Comparison of ENCODE assay signal across 1 cellular context in genomic region chr17:34961093-34961911, GRCh38.
TF ChIP-seq lines count a peak whose summit lies in the region.

A gene with protein sequence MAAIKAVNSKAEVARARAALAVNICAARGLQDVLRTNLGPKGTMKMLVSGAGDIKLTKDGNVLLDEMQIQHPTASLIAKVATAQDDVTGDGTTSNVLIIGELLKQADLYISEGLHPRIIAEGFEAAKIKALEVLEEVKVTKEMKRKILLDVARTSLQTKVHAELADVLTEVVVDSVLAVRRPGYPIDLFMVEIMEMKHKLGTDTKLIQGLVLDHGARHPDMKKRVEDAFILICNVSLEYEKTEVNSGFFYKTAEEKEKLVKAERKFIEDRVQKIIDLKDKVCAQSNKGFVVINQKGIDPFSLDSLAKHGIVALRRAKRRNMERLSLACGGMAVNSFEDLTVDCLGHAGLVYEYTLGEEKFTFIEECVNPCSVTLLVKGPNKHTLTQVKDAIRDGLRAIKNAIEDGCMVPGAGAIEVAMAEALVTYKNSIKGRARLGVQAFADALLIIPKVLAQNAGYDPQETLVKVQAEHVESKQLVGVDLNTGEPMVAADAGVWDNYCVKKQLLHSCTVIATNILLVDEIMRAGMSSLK (minus strand): TSS chr17:34961460. CDS start chr17:34961393, 67 bp downstream.
Gene ZNF830 (plus strand): TSS chr17:34961540. CDS start chr17:34961567, 27 bp downstream.

TF ChIP-seq in K562, 482 proteins besides CTCF, POLR2A, EP300 and RAD21 (continued from another document and continues in another):
- peak in 1 of 2 experiments; percentile 59; a peak in 2 of 4 replicates for TF ChIP-seq ZNF639 (CRISPR knock-in tag; conservative IDR thresholded peaks at IDR 0.05 in 1 of 2, IDR thresholded peaks at IDR 0.05 in 1 of 2)
- TF ChIP-seq PHF20 (IDR thresholded peaks at IDR 0.05; ENCODE audit: partially characterized antibody), result peak; percentile 97
- TF ChIP-seq POLR2B (IDR thresholded peaks at IDR 0.05; ENCODE audit: low read depth, partially characterized antibody), result peak; percentile 94
- 0 out of 2 replicates have a peak, but pooled peaks have one; percentile 3 for TF ChIP-seq SPI1 (IDR thresholded peaks at IDR 0.05; ENCODE audit: borderline replicate concordance, low read depth, low read length)
- TF ChIP-seq ZNF175 (CRISPR knock-in tag; IDR thresholded peaks at IDR 0.05; ENCODE audit: low read depth), result peak; percentile 26; the same call in 1 of the 2 replicates
- peak; percentile 98 for TF ChIP-seq ZNF384 (IDR thresholded peaks at IDR 0.05; ENCODE audit: low read depth, low read length)
- no peak for TF ChIP-seq ZC3H11A (IDR thresholded peaks at IDR 0.05; ENCODE audit: low read depth, low read length)
- TF ChIP-seq SP1 (CRISPR knock-in tag; IDR thresholded peaks at IDR 0.05), result peak; percentile 62; the same call in 1 of the 2 replicates
- peak; percentile 84; the same call in 1 of the 2 replicates for TF ChIP-seq POLR2AphosphoS2 (IDR thresholded peaks at IDR 0.05; ENCODE audit: low read length)
- TF ChIP-seq E2F6 (IDR thresholded peaks at IDR 0.05; ENCODE audit: borderline replicate concordance in 1 of 2, extremely low read depth in 1 of 2, insufficient read depth in 1 of 2, insufficient read length in 1 of 2, low read depth in 1 of 2, low read length in 1 of 2, poor library complexity in 1 of 2, severe bottlenecking in 1 of 2), result peak; percentile 29 to 30
- TF ChIP-seq, protein P1, sequence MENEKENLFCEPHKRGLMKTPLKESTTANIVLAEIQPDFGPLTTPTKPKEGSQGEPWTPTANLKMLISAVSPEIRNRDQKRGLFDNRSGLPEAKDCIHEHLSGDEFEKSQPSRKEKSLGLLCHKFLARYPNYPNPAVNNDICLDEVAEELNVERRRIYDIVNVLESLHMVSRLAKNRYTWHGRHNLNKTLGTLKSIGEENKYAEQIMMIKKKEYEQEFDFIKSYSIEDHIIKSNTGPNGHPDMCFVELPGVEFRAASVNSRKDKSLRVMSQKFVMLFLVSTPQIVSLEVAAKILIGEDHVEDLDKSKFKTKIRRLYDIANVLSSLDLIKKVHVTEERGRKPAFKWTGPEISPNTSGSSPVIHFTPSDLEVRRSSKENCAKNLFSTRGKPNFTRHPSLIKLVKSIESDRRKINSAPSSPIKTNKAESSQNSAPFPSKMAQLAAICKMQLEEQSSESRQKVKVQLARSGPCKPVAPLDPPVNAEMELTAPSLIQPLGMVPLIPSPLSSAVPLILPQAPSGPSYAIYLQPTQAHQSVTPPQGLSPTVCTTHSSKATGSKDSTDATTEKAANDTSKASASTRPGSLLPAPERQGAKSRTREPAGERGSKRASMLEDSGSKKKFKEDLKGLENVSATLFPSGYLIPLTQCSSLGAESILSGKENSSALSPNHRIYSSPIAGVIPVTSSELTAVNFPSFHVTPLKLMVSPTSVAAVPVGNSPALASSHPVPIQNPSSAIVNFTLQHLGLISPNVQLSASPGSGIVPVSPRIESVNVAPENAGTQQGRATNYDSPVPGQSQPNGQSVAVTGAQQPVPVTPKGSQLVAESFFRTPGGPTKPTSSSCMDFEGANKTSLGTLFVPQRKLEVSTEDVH (IDR thresholded peaks at IDR 0.05; ENCODE audit: low read depth, partially characterized antibody), result peak; percentile 73
- peak; percentile 85; the same call in 1 of the 2 replicates for TF ChIP-seq PML (IDR thresholded peaks at IDR 0.05; ENCODE audit: low read length)
- TF ChIP-seq NBN (IDR thresholded peaks at IDR 0.05; ENCODE audit: low read depth), result peak; percentile 92; the same call in 1 of the 2 replicates
- peak; percentile 34 for TF ChIP-seq ASH1L (IDR thresholded peaks at IDR 0.05; ENCODE audit: borderline replicate concordance, low read depth, partially characterized antibody)
- TF ChIP-seq, protein P2, sequence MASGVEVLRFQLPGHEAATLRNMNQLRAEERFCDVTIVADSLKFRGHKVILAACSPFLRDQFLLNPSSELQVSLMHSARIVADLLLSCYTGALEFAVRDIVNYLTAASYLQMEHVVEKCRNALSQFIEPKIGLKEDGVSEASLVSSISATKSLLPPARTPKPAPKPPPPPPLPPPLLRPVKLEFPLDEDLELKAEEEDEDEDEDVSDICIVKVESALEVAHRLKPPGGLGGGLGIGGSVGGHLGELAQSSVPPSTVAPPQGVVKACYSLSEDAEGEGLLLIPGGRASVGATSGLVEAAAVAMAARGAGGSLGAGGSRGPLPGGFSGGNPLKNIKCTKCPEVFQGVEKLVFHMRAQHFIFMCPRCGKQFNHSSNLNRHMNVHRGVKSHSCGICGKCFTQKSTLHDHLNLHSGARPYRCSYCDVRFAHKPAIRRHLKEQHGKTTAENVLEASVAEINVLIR (CRISPR knock-in tag; IDR thresholded peaks at IDR 0.05), result peak; percentile 84
- peak in 1 of 2 experiments; percentile 31; a peak in 1 of 4 replicates for TF ChIP-seq CSDE1 (IDR thresholded peaks at IDR 0.05)
- peak; percentile 52 for TF ChIP-seq MYBL2 (IDR thresholded peaks at IDR 0.05; ENCODE audit: low read depth)
- no peak for TF ChIP-seq MYBL2 (CRISPR knock-in tag; IDR thresholded peaks at IDR 0.05; ENCODE audit: borderline replicate concordance)
- TF ChIP-seq BCOR (IDR thresholded peaks at IDR 0.05), result 0 out of 2 replicates have a peak, but pooled peaks have one; percentile 17
- TF ChIP-seq CCAR2 (IDR thresholded peaks at IDR 0.05; ENCODE audit: low read depth, low read length), result no peak
- peak in 1 of 2 experiments; percentile 36; a peak in 2 of 4 replicates for TF ChIP-seq NRF1 (conservative IDR thresholded peaks at IDR 0.05 in 1 of 2, IDR thresholded peaks at IDR 0.05 in 1 of 2)
- TF ChIP-seq NFYB (IDR thresholded peaks at IDR 0.05; ENCODE audit: extremely low read depth, insufficient read length), result peak; percentile 49
- peak in 1 of 3 experiments; percentile 77; a peak in 2 of 6 replicates for TF ChIP-seq ZBTB11 (CRISPR knock-in tag; IDR thresholded peaks at IDR 0.05)
- TF ChIP-seq, protein P3, sequence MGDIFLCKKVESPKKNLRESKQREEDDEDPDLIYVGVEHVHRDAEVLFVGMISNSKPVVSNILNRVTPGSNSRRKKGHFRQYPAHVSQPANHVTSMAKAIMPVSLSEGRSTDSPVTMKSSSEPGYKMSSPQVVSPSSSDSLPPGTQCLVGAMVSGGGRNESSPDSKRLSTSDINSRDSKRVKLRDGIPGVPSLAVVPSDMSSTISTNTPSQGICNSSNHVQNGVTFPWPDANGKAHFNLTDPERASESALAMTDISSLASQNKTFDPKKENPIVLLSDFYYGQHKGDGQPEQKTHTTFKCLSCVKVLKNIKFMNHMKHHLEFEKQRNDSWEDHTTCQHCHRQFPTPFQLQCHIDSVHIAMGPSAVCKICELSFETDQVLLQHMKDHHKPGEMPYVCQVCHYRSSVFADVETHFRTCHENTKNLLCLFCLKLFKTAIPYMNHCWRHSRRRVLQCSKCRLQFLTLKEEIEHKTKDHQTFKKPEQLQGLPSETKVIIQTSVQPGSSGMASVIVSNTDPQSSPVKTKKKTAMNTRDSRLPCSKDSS (IDR thresholded peaks at IDR 0.05; ENCODE audit: low read depth, partially characterized antibody), result no peak
- no peak for TF ChIP-seq RFX1 (IDR thresholded peaks at IDR 0.05)
- TF ChIP-seq KDM5B (IDR thresholded peaks at IDR 0.05; ENCODE audit: insufficient replicate concordance, low read depth, low read length), result peak; percentile 94
- peak; percentile 99 for TF ChIP-seq CREM (IDR thresholded peaks at IDR 0.05; ENCODE audit: low read depth)
- TF ChIP-seq SIN3A (IDR thresholded peaks at IDR 0.05; ENCODE audit: borderline replicate concordance in 2 of 2, control insufficient read depth in 1 of 2, low read depth in 2 of 2, low read length in 2 of 2), result peak in 1 of 2 experiments; percentile 37; a peak in 1 of 4 replicates
- peak; percentile 93 for TF ChIP-seq TBP (optimal IDR thresholded peaks at IDR 0.05; ENCODE audit: low read depth, low read length)
- 0 out of 4 replicates have a peak, but pooled peaks have one; percentile 17 to 22 for TF ChIP-seq TEAD1 (CRISPR knock-in tag; IDR thresholded peaks at IDR 0.05)
- 0 out of 2 replicates have a peak, but pooled peaks have one; percentile 1 for TF ChIP-seq NFE2 (IDR thresholded peaks at IDR 0.05; ENCODE audit: low read depth)
- TF ChIP-seq, protein P4, sequence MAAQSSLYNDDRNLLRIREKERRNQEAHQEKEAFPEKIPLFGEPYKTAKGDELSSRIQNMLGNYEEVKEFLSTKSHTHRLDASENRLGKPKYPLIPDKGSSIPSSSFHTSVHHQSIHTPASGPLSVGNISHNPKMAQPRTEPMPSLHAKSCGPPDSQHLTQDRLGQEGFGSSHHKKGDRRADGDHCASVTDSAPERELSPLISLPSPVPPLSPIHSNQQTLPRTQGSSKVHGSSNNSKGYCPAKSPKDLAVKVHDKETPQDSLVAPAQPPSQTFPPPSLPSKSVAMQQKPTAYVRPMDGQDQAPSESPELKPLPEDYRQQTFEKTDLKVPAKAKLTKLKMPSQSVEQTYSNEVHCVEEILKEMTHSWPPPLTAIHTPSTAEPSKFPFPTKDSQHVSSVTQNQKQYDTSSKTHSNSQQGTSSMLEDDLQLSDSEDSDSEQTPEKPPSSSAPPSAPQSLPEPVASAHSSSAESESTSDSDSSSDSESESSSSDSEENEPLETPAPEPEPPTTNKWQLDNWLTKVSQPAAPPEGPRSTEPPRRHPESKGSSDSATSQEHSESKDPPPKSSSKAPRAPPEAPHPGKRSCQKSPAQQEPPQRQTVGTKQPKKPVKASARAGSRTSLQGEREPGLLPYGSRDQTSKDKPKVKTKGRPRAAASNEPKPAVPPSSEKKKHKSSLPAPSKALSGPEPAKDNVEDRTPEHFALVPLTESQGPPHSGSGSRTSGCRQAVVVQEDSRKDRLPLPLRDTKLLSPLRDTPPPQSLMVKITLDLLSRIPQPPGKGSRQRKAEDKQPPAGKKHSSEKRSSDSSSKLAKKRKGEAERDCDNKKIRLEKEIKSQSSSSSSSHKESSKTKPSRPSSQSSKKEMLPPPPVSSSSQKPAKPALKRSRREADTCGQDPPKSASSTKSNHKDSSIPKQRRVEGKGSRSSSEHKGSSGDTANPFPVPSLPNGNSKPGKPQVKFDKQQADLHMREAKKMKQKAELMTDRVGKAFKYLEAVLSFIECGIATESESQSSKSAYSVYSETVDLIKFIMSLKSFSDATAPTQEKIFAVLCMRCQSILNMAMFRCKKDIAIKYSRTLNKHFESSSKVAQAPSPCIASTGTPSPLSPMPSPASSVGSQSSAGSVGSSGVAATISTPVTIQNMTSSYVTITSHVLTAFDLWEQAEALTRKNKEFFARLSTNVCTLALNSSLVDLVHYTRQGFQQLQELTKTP (IDR thresholded peaks at IDR 0.05; ENCODE audit: low read depth in 1 of 2, partially characterized antibody in 2 of 2), result peak; percentile 47 to 95
- peak; percentile 86 for TF ChIP-seq POLR2AphosphoS5 (IDR thresholded peaks at IDR 0.05; ENCODE audit: control insufficient read depth, insufficient read depth, low read depth, low read length)
- TF ChIP-seq ZNF41 (CRISPR knock-in tag; conservative IDR thresholded peaks at IDR 0.05), result 0 out of 2 replicates have a peak, but pooled peaks have one; percentile 53
- peak; percentile 78; the same call in 1 of the 2 replicates for TF ChIP-seq MBD2 (IDR thresholded peaks at IDR 0.05; ENCODE audit: borderline replicate concordance, low read depth)
- peak in 1 of 2 experiments; percentile 69; a peak in 1 of 4 replicates for TF ChIP-seq KDM4B (IDR thresholded peaks at IDR 0.05; ENCODE audit: borderline replicate concordance in 2 of 2, low read depth in 1 of 2)
- TF ChIP-seq ZNF696 (CRISPR knock-in tag; conservative IDR thresholded peaks at IDR 0.05), result no peak
- no peak for TF ChIP-seq ETV5 (CRISPR knock-in tag; IDR thresholded peaks at IDR 0.05; ENCODE audit: low read depth)
- peak; percentile 95 for TF ChIP-seq CREB1 (IDR thresholded peaks at IDR 0.05)
- TF ChIP-seq CREB1 (CRISPR knock-in tag; IDR thresholded peaks at IDR 0.05), result peak; percentile 94
- TF ChIP-seq ZBTB17 (CRISPR knock-in tag; IDR thresholded peaks at IDR 0.05), result 0 out of 2 replicates have a peak, but pooled peaks have one; percentile 51
- peak; percentile 86 for TF ChIP-seq RBBP5 (IDR thresholded peaks at IDR 0.05; ENCODE audit: borderline replicate concordance, insufficient read depth, low read length, poor library complexity, severe bottlenecking)
- TF ChIP-seq HDAC2 (IDR thresholded peaks at IDR 0.05), result peak; percentile 95
- TF ChIP-seq, protein P5, sequence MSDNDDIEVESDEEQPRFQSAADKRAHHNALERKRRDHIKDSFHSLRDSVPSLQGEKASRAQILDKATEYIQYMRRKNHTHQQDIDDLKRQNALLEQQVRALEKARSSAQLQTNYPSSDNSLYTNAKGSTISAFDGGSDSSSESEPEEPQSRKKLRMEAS (CRISPR knock-in tag; IDR thresholded peaks at IDR 0.05), result peak; percentile 46; the same call in 1 of the 2 replicates
- peak; percentile 79 for TF ChIP-seq ATF7 (IDR thresholded peaks at IDR 0.05)
